In genomic region chr3:107450254-107450653, GRCh38 we compare ENCODE assay signal across 17 cellular contexts.
DNase-seq lines count a peak whose midpoint lies in the region; ATAC-seq and TF ChIP-seq lines count a peak whose summit lies in the region.
"Had no signal": no experiment of that assay in that cellular context is flagged by ENCODE, and none has a peak within 500 bp of the region (broad histone marks: within the 10 kb centered on the region; RNA-seq: fewer than 3 reads in every experiment).

No MANE protein-coding gene starts in this region.

- TF ChIP-seq POLR2A in stomach (IDR thresholded peaks at IDR 0.05) = no peak

- no peak for TF ChIP-seq CTCF in epithelial cell of esophagus (IDR thresholded peaks at IDR 0.05; ENCODE audit: insufficient read depth, low read depth, low read length, missing control alignments)
- no peak for TF ChIP-seq CTCF in stomach (IDR thresholded peaks at IDR 0.05)

- intact Hi-C loops in stomach (cut with DNase I; ENCODE audit: low total_unique reads) = no loop called here

- H3K4me3 Mint-ChIP-seq in activated naive CD8-positive, alpha-beta T cell = no peak overlapping the region
- no peak overlapping the region for H3K4me3 Mint-ChIP-seq in activated naive CD8-positive, alpha-beta T cell treated with anti-CD3 and anti-CD28 coated beads for 36 hours
- H3K4me3 Mint-ChIP-seq in stimulated activated naive CD8-positive, alpha-beta T cell treated with anti-CD3 and anti-CD28 coated beads, Interleukin-15, amount 100 ng/mL, for 72 hours = no peak overlapping the region
- H3K4me3 Mint-ChIP-seq: activated CD4-positive, alpha-beta T cell treated with anti-CD3 and anti-CD28 coated beads, Interleukin-2, amount 10 ng/mL, durations not matched to agents 7 days and 5 days; brain had no signal

- no peaks in the 10 kb centered on the region for H3K9me3 ChIP-seq in stomach

- no peaks in the 10 kb centered on the region for H3K4me1 ChIP-seq in stomach

- ATAC-seq in stimulated activated naive CD8-positive, alpha-beta T cell treated with anti-CD3 and anti-CD28 coated beads, Interleukin-15, amount 100 ng/mL, for 72 hours = peak; percentile 67
- no peak for ATAC-seq in HG02938 (IDR thresholded peaks at IDR 0.05; ENCODE audit: unreplicated experiment)

- H3K4me3 ChIP-seq in epithelial cell of esophagus (ENCODE audit: low read length) (no peak overlapping the region), stomach (no peak overlapping the region)
- H3K4me3 ChIP-seq: SK-N-MC had no signal

- H3K9me3 Mint-ChIP-seq in activated naive CD8-positive, alpha-beta T cell (ENCODE audit: low read depth) = no peaks in the 10 kb centered on the region
- H3K9me3 Mint-ChIP-seq in activated naive CD8-positive, alpha-beta T cell treated with anti-CD3 and anti-CD28 coated beads for 36 hours = no peaks in the 10 kb centered on the region
- no peaks in the 10 kb centered on the region for H3K9me3 Mint-ChIP-seq in stimulated activated naive CD8-positive, alpha-beta T cell treated with anti-CD3 and anti-CD28 coated beads, Interleukin-15, amount 100 ng/mL, for 72 hours
- H3K9me3 Mint-ChIP-seq: activated CD4-positive, alpha-beta T cell treated with anti-CD3 and anti-CD28 coated beads, Interleukin-2, amount 10 ng/mL, durations not matched to agents 7 days and 5 days; brain had no signal

- DNase-seq in activated naive CD8-positive, alpha-beta T cell treated with anti-CD3 and anti-CD28 coated beads for 36 hours = no peak
- peak; percentile 72 for DNase-seq in M059J (ENCODE audit: low read depth)
- DNase-seq in epithelial cell of esophagus (ENCODE audit: low read depth) = peak; percentile 87
- DNase-seq in stimulated activated naive CD8-positive, alpha-beta T cell treated with anti-CD3 and anti-CD28 coated beads, Interleukin-15, amount 100 ng/mL, for 72 hours = no peak
- no peak for DNase-seq in stomach
- no peak for DNase-seq in NCI-H2196 treated with DMSO at 0.1 percent for 48 hours (lab: John Stamatoyannopoulos, UW; ENCODE audit: unreplicated experiment)
- DNase-seq: activated CD4-positive, alpha-beta T cell treated with anti-CD3 and anti-CD28 coated beads, Interleukin-2, amount 10 ng/mL, durations not matched to agents 7 days and 5 days; COR-L47; GF-D8; NCI-H2029; NCI-H524 treated with DMSO at 0.1 percent for 48 hours; OCI-M1; substantia nigra had no signal

- no peaks in the 10 kb centered on the region for H3K36me3 ChIP-seq in stomach

- no peaks in the 10 kb centered on the region for H3K4me1 Mint-ChIP-seq in activated naive CD8-positive, alpha-beta T cell (ENCODE audit: low read depth)
- peaks cover 6% of the 10 kb centered on the region for H3K4me1 Mint-ChIP-seq in activated naive CD8-positive, alpha-beta T cell treated with anti-CD3 and anti-CD28 coated beads for 36 hours
- peaks cover 2% of the 10 kb centered on the region for H3K4me1 Mint-ChIP-seq in stimulated activated naive CD8-positive, alpha-beta T cell treated with anti-CD3 and anti-CD28 coated beads, Interleukin-15, amount 100 ng/mL, for 72 hours
- H3K4me1 Mint-ChIP-seq: activated CD4-positive, alpha-beta T cell treated with anti-CD3 and anti-CD28 coated beads, Interleukin-2, amount 10 ng/mL, durations not matched to agents 7 days and 5 days; brain had no signal

- H3K36me3 Mint-ChIP-seq in activated naive CD8-positive, alpha-beta T cell = no peaks in the 10 kb centered on the region
- H3K36me3 Mint-ChIP-seq in activated naive CD8-positive, alpha-beta T cell treated with anti-CD3 and anti-CD28 coated beads for 36 hours = no peaks in the 10 kb centered on the region
- H3K36me3 Mint-ChIP-seq: brain had no signal

- H3K27me3 Mint-ChIP-seq in activated naive CD8-positive, alpha-beta T cell = peaks cover 3% of the 10 kb centered on the region
- H3K27me3 Mint-ChIP-seq in activated naive CD8-positive, alpha-beta T cell treated with anti-CD3 and anti-CD28 coated beads for 36 hours = no peaks in the 10 kb centered on the region
- no peaks in the 10 kb centered on the region for H3K27me3 Mint-ChIP-seq in stimulated activated naive CD8-positive, alpha-beta T cell treated with anti-CD3 and anti-CD28 coated beads, Interleukin-15, amount 100 ng/mL, for 72 hours
- H3K27me3 Mint-ChIP-seq: activated CD4-positive, alpha-beta T cell treated with anti-CD3 and anti-CD28 coated beads, Interleukin-2, amount 10 ng/mL, durations not matched to agents 7 days and 5 days had no signal

- WGBS in stomach, 5 donors = 64 to 77% (median 76%) methylated on average over 2 of the region's 2 CpGs

- no peak overlapping the region for H3K27ac ChIP-seq in stomach
- H3K27ac ChIP-seq: SK-N-MC had no signal

- no peaks in the 10 kb centered on the region for H3K27me3 ChIP-seq in stomach

- no peak for TF ChIP-seq EP300 in stomach (IDR thresholded peaks at IDR 0.05)

- H3K27ac Mint-ChIP-seq in activated naive CD8-positive, alpha-beta T cell = peak overlapping the region; percentile 66
- no peak overlapping the region for H3K27ac Mint-ChIP-seq in activated naive CD8-positive, alpha-beta T cell treated with anti-CD3 and anti-CD28 coated beads for 36 hours
- H3K27ac Mint-ChIP-seq in stimulated activated naive CD8-positive, alpha-beta T cell treated with anti-CD3 and anti-CD28 coated beads, Interleukin-15, amount 100 ng/mL, for 72 hours = no peak overlapping the region
- H3K27ac Mint-ChIP-seq: activated CD4-positive, alpha-beta T cell treated with anti-CD3 and anti-CD28 coated beads, Interleukin-2, amount 10 ng/mL, durations not matched to agents 7 days and 5 days; brain had no signal

Comparison
In these comparisons a context has a peak if more than half of its experiments do, and no peak if none do; other contexts are left out.
1. DNase-seq: peak in M059J (single experiment) and epithelial cell of esophagus (single experiment); none in activated naive CD8-positive, alpha-beta T cell treated with anti-CD3 and anti-CD28 coated beads for 36 hours (single experiment), stimulated activated naive CD8-positive, alpha-beta T cell treated with anti-CD3 and anti-CD28 coated beads, Interleukin-15, amount 100 ng/mL, for 72 hours (0 of 2), stomach (single experiment) and NCI-H2196 treated with DMSO at 0.1 percent for 48 hours (single experiment).